11 cellular contexts compared by ENCODE assay signal in the genomic region with DNA sequence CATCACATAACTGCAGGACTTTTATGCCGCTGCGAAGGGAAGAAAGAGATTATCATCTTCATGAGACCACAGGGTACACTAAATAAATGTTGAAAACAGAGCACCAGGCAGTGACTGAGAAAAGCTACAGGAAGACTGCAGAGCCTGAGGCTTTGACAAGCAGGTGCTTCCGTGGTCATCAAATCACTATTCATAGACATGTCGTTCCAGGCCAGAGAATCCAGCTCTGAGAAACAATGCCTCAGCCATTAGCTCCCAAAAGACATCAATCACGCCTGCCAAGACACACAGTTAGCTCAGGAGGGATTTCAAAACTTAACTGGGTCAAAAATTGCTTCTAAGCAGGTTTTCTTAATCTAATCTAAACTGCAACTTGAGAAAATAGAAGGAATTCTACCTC. TPM values are rescaled to one million over a fixed set of nuclear protein-coding genes. Genes with fewer than 3 reads are reported as not detected.
DNase-seq lines count a peak whose midpoint lies in the region; ATAC-seq and TF ChIP-seq lines count a peak whose summit lies in the region.
"Had no signal": no experiment of that assay in that cellular context is flagged by ENCODE, and none has a peak within 500 bp of the region (broad histone marks: within the 10 kb centered on the region; RNA-seq: fewer than 3 reads in every experiment).

No MANE protein-coding gene starts in this region.

- H3K36me3 Mint-ChIP-seq in glutamatergic neuron (ENCODE audit: unreplicated experiment), result no peaks in the 10 kb centered on the region

- H3K27ac Mint-ChIP-seq in glutamatergic neuron (ENCODE audit: unreplicated experiment), result no peak overlapping the region

- H3K4me1 Mint-ChIP-seq in glutamatergic neuron (ENCODE audit: low read depth, unreplicated experiment), result no peaks in the 10 kb centered on the region

- H3K27me3 Mint-ChIP-seq in glutamatergic neuron (ENCODE audit: unreplicated experiment), result no peaks in the 10 kb centered on the region

- no peak overlapping the region for H3K4me3 Mint-ChIP-seq in glutamatergic neuron (ENCODE audit: unreplicated experiment)

- ATAC-seq in GM18498 (IDR thresholded peaks at IDR 0.05; ENCODE audit: unreplicated experiment) (peak; percentile 90), GM19468 (IDR thresholded peaks at IDR 0.05; ENCODE audit: extremely low read depth, unreplicated experiment) (peak; percentile 91), HG03139 (IDR thresholded peaks at IDR 0.05; ENCODE audit: unreplicated experiment) (peak; percentile 93)

- no peak for TF ChIP-seq CTCF in glutamatergic neuron (IDR thresholded peaks at IDR 0.05; ENCODE audit: partially characterized antibody, unreplicated experiment)

- no peaks in the 10 kb centered on the region for H3K9me3 Mint-ChIP-seq in glutamatergic neuron (ENCODE audit: unreplicated experiment)

- DNase-seq in NCI-H526 treated with DMSO at 0.1 percent for 48 hours (lab: John Stamatoyannopoulos, UW) (peak; percentile 29), ecto neural progenitor cell (ENCODE audit: low spot score) (no peak), glutamatergic neuron (no peak), SKM-1 treated with dmso at 0.1 percent for 144 hours (lab: John Stamatoyannopoulos, UW; ENCODE audit: unreplicated experiment) (no peak), NCI-H748 (lab: John Stamatoyannopoulos, UW; ENCODE audit: unreplicated experiment) (no peak)
- DNase-seq: left ventricle myocardium inferior had no signal

RNA-seq across cellular contexts. Expression of gene GARIN6, which starts 47.2 kb away (rescaled TPM):
- total RNA-seq in glutamatergic neuron (ENCODE audit: unreplicated experiment), result not detected
- total RNA-seq: left ventricle myocardium inferior, LHCN-M2, pulmonary artery endothelial cell had no signal
